30 cellular contexts compared by ENCODE assay signal in genomic region chr4:73211968-73212367, GRCh38.
"Had no signal": no experiment of that assay in that cellular context is flagged by ENCODE, and none has a peak within 500 bp of the region (broad histone marks: within the 10 kb centered on the region; RNA-seq: fewer than 3 reads in every experiment).

No MANE protein-coding gene starts in this region.

- H3K4me3 Mint-ChIP-seq: activated CD8-positive, alpha-beta T cell treated with anti-CD3 and anti-CD28 coated beads for 36 hours; activated naive CD4-positive, alpha-beta T cell treated with anti-CD3 and anti-CD28 coated beads, Interleukin-2, amount 50 U/mL, for 24 hours; activated naive CD8-positive, alpha-beta T cell treated with anti-CD3 and anti-CD28 coated beads for 36 hours; activated naive CD8-positive, alpha-beta T cell treated with anti-CD3 and anti-CD28 coated beads, Interleukin-2, amount 50 U/mL, for 24 hours; T-helper 17 cell; T-helper 2 cell treated with Interferon-gamma antibody and Interleukin-4, amounts not matched to agents 5 μg/mL and 100 μg/mL, for 36 hours; WTC11 had no signal

- H3K27me3 ChIP-seq: adrenal gland, body of pancreas, esophagus squamous epithelium, gastroesophageal sphincter, heart right ventricle, hepatocyte had no signal

- H3K9me3 ChIP-seq: adrenal gland, body of pancreas, esophagus squamous epithelium, gastroesophageal sphincter had no signal

- H3K4me1 Mint-ChIP-seq: WTC11 had no signal

- H3K27ac ChIP-seq: adrenal gland, body of pancreas, epithelial cell of prostate, gastroesophageal sphincter, heart right ventricle, hepatocyte had no signal

- H3K27ac Mint-ChIP-seq: activated CD8-positive, alpha-beta T cell treated with anti-CD3 and anti-CD28 coated beads for 36 hours; activated naive CD4-positive, alpha-beta T cell treated with anti-CD3 and anti-CD28 coated beads, Interleukin-2, amount 50 U/mL, for 24 hours; activated naive CD8-positive, alpha-beta T cell treated with anti-CD3 and anti-CD28 coated beads for 36 hours; activated naive CD8-positive, alpha-beta T cell treated with anti-CD3 and anti-CD28 coated beads, Interleukin-2, amount 50 U/mL, for 24 hours; T-helper 2 cell treated with Interferon-gamma antibody and Interleukin-4, amounts not matched to agents 5 μg/mL and 100 μg/mL, for 36 hours; WTC11 had no signal

- H3K27me3 Mint-ChIP-seq: activated CD8-positive, alpha-beta T cell treated with anti-CD3 and anti-CD28 coated beads for 36 hours; activated naive CD4-positive, alpha-beta T cell treated with anti-CD3 and anti-CD28 coated beads, Interleukin-2, amount 50 U/mL, for 24 hours; activated naive CD8-positive, alpha-beta T cell treated with anti-CD3 and anti-CD28 coated beads for 36 hours; activated naive CD8-positive, alpha-beta T cell treated with anti-CD3 and anti-CD28 coated beads, Interleukin-2, amount 50 U/mL, for 24 hours; T-helper 17 cell had no signal

- H3K36me3 ChIP-seq: adrenal gland, esophagus squamous epithelium, gastroesophageal sphincter had no signal

- H3K4me2 ChIP-seq: hepatocyte had no signal

- DNase-seq: activated CD4-positive, alpha-beta T cell treated with anti-CD3 and anti-CD28 coated beads for 1 hour; activated CD4-positive, alpha-beta T cell treated with anti-CD3 and anti-CD28 coated beads for 48 hours; activated CD4-positive, alpha-beta T cell treated with anti-CD3 and anti-CD28 coated beads, Interleukin-2, amount 50 U/mL, for 1 hour; activated CD8-positive, alpha-beta memory T cell treated with anti-CD3 and anti-CD28 coated beads for 24 hours; activated CD8-positive, alpha-beta T cell treated with anti-CD3 and anti-CD28 coated beads for 36 hours; activated effector memory CD4-positive, alpha-beta T cell treated with Interleukin-2 at 50 U/mL for 16 hours; activated gamma-delta T cell treated with Interleukin-2 at 50 U/mL for 16 hours; activated naive CD4-positive, alpha-beta T cell treated with Interleukin-2 at 50 U/mL for 16 hours; activated naive CD8-positive, alpha-beta T cell treated with anti-CD3 and anti-CD28 coated beads for 36 hours; activated naive CD8-positive, alpha-beta T cell treated with anti-CD3 and anti-CD28 coated beads, Interleukin-2, amount 50 U/mL, for 24 hours; activated T-cell treated with anti-CD3 and anti-CD28 coated beads, Interleukin-2, amount 50 U/mL, for 48 hours; adrenal gland; amygdala; aorta; body of pancreas; caudate nucleus; cortex of kidney; effector CD8-positive, alpha-beta T cell; esophagus squamous epithelium; foreskin melanocyte; heart right ventricle; T-helper 1 cell; T-helper 17 cell; T1000 had no signal

- H2AFZ ChIP-seq: hepatocyte had no signal

- H3K9me3 Mint-ChIP-seq: activated naive CD4-positive, alpha-beta T cell treated with anti-CD3 and anti-CD28 coated beads, Interleukin-2, amount 50 U/mL, for 24 hours; WTC11 had no signal

- H3K4me3 ChIP-seq: adrenal gland, body of pancreas, esophagus squamous epithelium, gastroesophageal sphincter, heart right ventricle, hepatocyte had no signal

- ATAC-seq: activated CD8-positive, alpha-beta T cell treated with anti-CD3 and anti-CD28 coated beads for 36 hours; activated naive CD8-positive, alpha-beta T cell treated with anti-CD3 and anti-CD28 coated beads, Interleukin-2, amount 50 U/mL, for 24 hours; body of pancreas; gastroesophageal sphincter; heart right ventricle; T-helper 17 cell; WTC11 had no signal
